In the genomic region with DNA sequence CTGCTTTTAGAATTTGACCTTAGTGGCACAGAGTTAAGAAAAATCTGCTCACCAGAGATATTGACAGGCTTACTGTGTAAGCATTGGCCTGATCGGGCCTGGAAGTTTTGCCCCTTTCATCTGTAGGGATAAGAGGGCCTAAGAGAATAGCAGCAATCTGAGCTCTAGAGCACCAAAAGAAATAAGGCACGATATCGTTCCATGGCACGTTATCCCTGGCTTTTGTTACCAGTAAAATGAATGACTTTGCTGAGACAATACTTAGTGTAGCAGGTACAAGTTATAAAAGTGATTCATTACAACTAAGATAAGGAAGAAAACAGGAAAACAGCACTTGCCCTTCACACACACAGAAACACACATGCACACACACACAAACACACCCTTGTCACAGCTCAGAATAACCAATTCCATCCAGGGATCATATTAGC, we compare ENCODE assay signal across 15 cellular contexts. TPM values are rescaled to one million over a fixed set of nuclear protein-coding genes. Genes with fewer than 3 reads are reported as not detected.
DNase-seq lines count a peak whose midpoint lies in the region; ATAC-seq and TF ChIP-seq lines count a peak whose summit lies in the region.
"Had no signal": no experiment of that assay in that cellular context is flagged by ENCODE, and none has a peak within 500 bp of the region (broad histone marks: within the 10 kb centered on the region; RNA-seq: fewer than 3 reads in every experiment).

No MANE protein-coding gene starts in this region.

- no peaks in the 10 kb centered on the region for H3K27me3 ChIP-seq in Caco-2 (replicated peaks; ENCODE audit: control insufficient read depth, insufficient read depth, low read length)

- ATAC-seq in HG03342 (IDR thresholded peaks at IDR 0.05; ENCODE audit: unreplicated experiment): no peak
- ATAC-seq: GM12878 had no signal

- H3K4me1 Mint-ChIP-seq in Caco-2 (ENCODE audit: low read depth, unreplicated experiment): peaks cover 10% of the 10 kb centered on the region

- H3K4me1 ChIP-seq in Caco-2: peaks cover 15% of the 10 kb centered on the region; the same call in 1 of the 2 replicates

- no peaks in the 10 kb centered on the region for H3K27me3 Mint-ChIP-seq in Caco-2 (ENCODE audit: insufficient read depth, unreplicated experiment)

- intact Hi-C loops in Caco-2 (cut with micrococcal nuclease; ENCODE audit: unreplicated experiment): loop anchor here (10.0 kb wide), 1 partner anchor 289 kb away; no protein-coding TSS in a partner anchor

- H3K36me3 ChIP-seq in Caco-2 (ENCODE audit: control insufficient read depth, insufficient read depth, low read length): peaks cover 11% of the 10 kb centered on the region
- H3K36me3 ChIP-seq: BLaER1 had no signal

- H3K36me3 Mint-ChIP-seq in Caco-2 (ENCODE audit: insufficient read depth, unreplicated experiment): peaks cover 100% of the 10 kb centered on the region

- TF ChIP-seq CTCF in Caco-2 (IDR thresholded peaks at IDR 0.05; ENCODE audit: insufficient read depth in 1 of 2, low read depth in 1 of 2, low read length in 1 of 2, severe bottlenecking in 1 of 2, unreplicated experiment in 1 of 2): no peak
- TF ChIP-seq CTCF in VCaP (conservative IDR thresholded peaks at IDR 0.05): no peak
- TF ChIP-seq CTCF in fibroblast of the aortic adventitia (IDR thresholded peaks at IDR 0.05; ENCODE audit: insufficient read depth, low read length): no peak

- H3K27ac ChIP-seq in VCaP: peak overlapping the region; percentile 94
- H3K27ac ChIP-seq: BLaER1, thoracic aorta had no signal

- no peak overlapping the region for H3K27ac Mint-ChIP-seq in Caco-2 (ENCODE audit: unreplicated experiment)

- CTCF ChIA-PET in Caco-2 (lab: Charles Lee): no interaction called here

- DNase-seq in Caco-2 (no peak), fibroblast of the aortic adventitia (ENCODE audit: low read depth) (peak; percentile 24), pulmonary artery endothelial cell (ENCODE audit: low read depth, low spot score) (peak; percentile 15), SW480 (ENCODE audit: low spot score) (no peak), NCI-H748 (lab: John Stamatoyannopoulos, UW; ENCODE audit: unreplicated experiment) (no peak)
- DNase-seq in activated naive CD4-positive, alpha-beta T cell treated with anti-CD3 and anti-CD28 coated beads, Interleukin-2, amount 50 U/mL, for 16 hours: no peak
- DNase-seq: activated naive CD4-positive, alpha-beta T cell treated with Interleukin-2 at 50 U/mL for 16 hours; DMS79; NCI-H1092 treated with DMSO at 0.1 percent for 48 hours; nucleus accumbens had no signal

- H3K9me3 Mint-ChIP-seq in Caco-2 (ENCODE audit: unreplicated experiment): no peaks in the 10 kb centered on the region

- H3K4me3 Mint-ChIP-seq in Caco-2 (ENCODE audit: unreplicated experiment): peak overlapping the region; percentile 78

- POLR2A ChIA-PET in Caco-2 (lab: Charles Lee): no interaction called here

- no TSS peak for BruUV-seq in Caco-2 (replicated peaks; lab: Mats Ljungman, UMichigan)

- H3K9me3 ChIP-seq in Caco-2: no peaks in the 10 kb centered on the region
- H3K9me3 ChIP-seq: BLaER1, thoracic aorta had no signal

- no peak overlapping the region for H3K4me3 ChIP-seq in Caco-2 (ENCODE audit: low read depth, low read length)
- peak overlapping the region; percentile 58 for H3K4me3 ChIP-seq in fibroblast of the aortic adventitia (ENCODE audit: low read depth, low read length)
- H3K4me3 ChIP-seq: BLaER1, GM12878, thoracic aorta had no signal

RNA-seq across cellular contexts. Expression of gene THBS1, which starts 5.0 kb away (rescaled TPM):
- total RNA-seq in Caco-2 (2022): 288 and 342 TPM in 2 replicates
- total RNA-seq in fibroblast of the aortic adventitia (ENCODE audit: low replicate concordance): 141 and 353 TPM in 2 replicates
- total RNA-seq in pulmonary artery endothelial cell: 5,210 and 8,327 TPM in 2 replicates

Comparison
In these comparisons a context has a peak if more than half of its experiments do, and no peak if none do; other contexts are left out.
1. DNase-seq: peak in fibroblast of the aortic adventitia (single experiment) and pulmonary artery endothelial cell (single experiment); none in Caco-2 (0 of 2), SW480 (single experiment), NCI-H748 (single experiment) and activated naive CD4-positive, alpha-beta T cell treated with anti-CD3 and anti-CD28 coated beads, Interleukin-2, amount 50 U/mL, for 16 hours (single experiment).
2. RNA of gene THBS1, which starts 5.0 kb away (total RNA-seq): 5,210 to 8,327 TPM in pulmonary artery endothelial cell; 288 to 342 TPM in Caco-2 and 141 to 353 TPM in fibroblast of the aortic adventitia; every median in the first group is over 10 times any median in the second.